1 cellular context compared by ENCODE assay signal in genomic region chr15:75903331-75904240, GRCh38.
TF ChIP-seq lines count a peak whose summit lies in the region.

Gene FBXO22 (plus strand): TSS chr15:75903878. CDS start chr15:75903964, 86 bp downstream.

TF ChIP-seq in HepG2, 621 proteins besides CTCF, POLR2A, EP300 and RAD21 (continued from another document and continues in another):
- TF ChIP-seq GMEB2 (CRISPR knock-in tag; IDR thresholded peaks at IDR 0.05; ENCODE audit: low read depth) (peak; percentile 75), MAF1 (CRISPR knock-in tag; IDR thresholded peaks at IDR 0.05; ENCODE audit: borderline replicate concordance) (peak; percentile 94), POLR2AphosphoS2 (IDR thresholded peaks at IDR 0.05; ENCODE audit: low read depth, low read length) (no peak), NAIF1 (CRISPR knock-in tag; IDR thresholded peaks at IDR 0.05; ENCODE audit: borderline replicate concordance) (peak; percentile 73; the same call in 1 of the 2 replicates), SMYD3 (CRISPR knock-in tag; IDR thresholded peaks at IDR 0.05) (0 out of 2 replicates have a peak, but pooled peaks have one; percentile 44), IKZF5 (CRISPR knock-in tag; IDR thresholded peaks at IDR 0.05) (no peak; the same call in none of the 2 replicates), ZNF878 (CRISPR knock-in tag; IDR thresholded peaks at IDR 0.05) (peak; percentile 59; the same call in 1 of the 2 replicates), ARID4A (CRISPR knock-in tag; IDR thresholded peaks at IDR 0.05; ENCODE audit: borderline replicate concordance) (peak; percentile 95; the same call in 1 of the 2 replicates), ARNT2 (CRISPR knock-in tag; IDR thresholded peaks at IDR 0.05; ENCODE audit: low read depth) (peak; percentile 82; the same call in 1 of the 2 replicates), BRCA1 (CRISPR knock-in tag; IDR thresholded peaks at IDR 0.05) (0 out of 2 replicates have a peak, but pooled peaks have one; percentile 41), ZNF567 (CRISPR knock-in tag; IDR thresholded peaks at IDR 0.05; ENCODE audit: borderline replicate concordance) (peak; percentile 76; the same call in 1 of the 2 replicates), ZNF512B (CRISPR knock-in tag; IDR thresholded peaks at IDR 0.05; ENCODE audit: borderline replicate concordance) (no peak), RFXANK (CRISPR knock-in tag; IDR thresholded peaks at IDR 0.05) (no peak; the same call in 1 of the 2 replicates), ZSCAN21 (CRISPR knock-in tag; IDR thresholded peaks at IDR 0.05; ENCODE audit: borderline replicate concordance) (peak; percentile 76), SRSF1 (optimal IDR thresholded peaks at IDR 0.05; ENCODE audit: low read depth, low read length) (peak; percentile 94), REXO4 (CRISPR knock-in tag; IDR thresholded peaks at IDR 0.05; ENCODE audit: borderline replicate concordance) (no peak), ZHX2 (IDR thresholded peaks at IDR 0.05; ENCODE audit: low read depth) (peak; percentile 69), ZHX2 (CRISPR knock-in tag; IDR thresholded peaks at IDR 0.05; ENCODE audit: borderline replicate concordance) (no peak; the same call in 1 of the 2 replicates), ETS1 (CRISPR knock-in tag; IDR thresholded peaks at IDR 0.05) (0 out of 2 replicates have a peak, but pooled peaks have one; percentile 81), MEF2D (CRISPR knock-in tag; IDR thresholded peaks at IDR 0.05) (peak; percentile 75), ZNF709 (CRISPR knock-in tag; IDR thresholded peaks at IDR 0.05) (0 out of 2 replicates have a peak, but pooled peaks have one; percentile 75), ZBTB10 (CRISPR knock-in tag; IDR thresholded peaks at IDR 0.05; ENCODE audit: borderline replicate concordance) (peak; percentile 78), SATB2 (CRISPR knock-in tag; IDR thresholded peaks at IDR 0.05) (no peak), NFATC3 (CRISPR knock-in tag; IDR thresholded peaks at IDR 0.05) (0 out of 2 replicates have a peak, but pooled peaks have one; percentile 35), LRRFIP1 (CRISPR knock-in tag; conservative IDR thresholded peaks at IDR 0.05) (no peak), ZBTB26 (CRISPR knock-in tag; IDR thresholded peaks at IDR 0.05; ENCODE audit: borderline replicate concordance) (peak; percentile 55; the same call in 1 of the 2 replicates)
